ENCODE assay signal across 4 cellular contexts in the genomic region with DNA sequence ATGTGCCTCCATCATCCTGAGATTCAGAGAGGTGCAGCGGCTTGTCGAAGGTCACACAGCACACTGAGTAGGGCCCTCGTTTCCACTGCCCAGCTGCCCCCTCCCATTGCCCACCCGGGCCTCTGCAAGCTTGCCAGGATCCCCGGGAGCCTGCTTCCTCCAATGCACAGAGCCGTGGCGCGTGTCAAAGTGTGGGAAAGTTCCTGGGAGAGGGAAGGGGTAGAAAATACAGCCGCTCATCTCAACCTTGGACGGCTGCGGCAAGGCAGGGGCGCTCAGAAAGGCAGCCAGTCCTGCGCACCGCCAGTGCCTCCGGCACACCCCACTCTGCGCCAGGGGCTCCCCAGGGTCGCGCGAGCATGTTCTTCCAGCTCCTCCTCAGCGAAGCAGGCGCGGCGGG. TPM values are rescaled to one million over a fixed set of nuclear protein-coding genes. Genes with fewer than 3 reads are reported as not detected.
"Had no signal": no experiment of that assay in that cellular context is flagged by ENCODE, and none has a peak within 500 bp of the region (broad histone marks: within the 10 kb centered on the region; RNA-seq: fewer than 3 reads in every experiment).

No MANE protein-coding gene starts in this region.

RNA-seq across cellular contexts. Expression of a gene that starts 56.3 kb away (rescaled TPM):
- total RNA-seq: K562, M059J, Right ventricle myocardium superior had no signal
- polyA plus RNA-seq: K562, SK-N-SH had no signal
